9 cellular contexts compared by ENCODE assay signal in genomic region chr22:36344106-36344827, GRCh38. TPM values are rescaled to one million over a fixed set of nuclear protein-coding genes. Genes with fewer than 3 reads are reported as not detected.
DNase-seq lines count a peak whose midpoint lies in the region; ATAC-seq and TF ChIP-seq lines count a peak whose summit lies in the region.
"Had no signal": no experiment of that assay in that cellular context is flagged by ENCODE, and none has a peak within 500 bp of the region (broad histone marks: within the 10 kb centered on the region; RNA-seq: fewer than 3 reads in every experiment).

No MANE protein-coding gene starts in this region.

- no peak overlapping the region for H3K4me3 ChIP-seq in right lobe of liver
- H3K4me3 ChIP-seq in BE2C (ENCODE audit: low read depth, low read length): no peak overlapping the region

- H3K4me3 Mint-ChIP-seq in IgD-negative memory B cell: peak overlapping the region in 1 of 4 donors; percentile 49

- ATAC-seq in right lobe of liver (no peak), GM21786 (IDR thresholded peaks at IDR 0.05; ENCODE audit: unreplicated experiment) (no peak)

- no peaks in the 10 kb centered on the region for H3K36me3 Mint-ChIP-seq in IgD-negative memory B cell

- no peak for TF ChIP-seq POLR2A in right lobe of liver (IDR thresholded peaks at IDR 0.05)

- H3K9me3 Mint-ChIP-seq in IgD-negative memory B cell: no peaks in the 10 kb centered on the region

- intact Hi-C loops in right lobe of liver (cut with DNase I): no loop called here

- H3K27me3 Mint-ChIP-seq in IgD-negative memory B cell: no peaks in the 10 kb centered on the region

- H3K36me3 ChIP-seq in right lobe of liver (peaks cover 0 to 35% (median 14%) of the 10 kb centered on the region in 4 donors), BE2C (peaks cover 37% of the 10 kb centered on the region)

- H3K27ac Mint-ChIP-seq in IgD-negative memory B cell: peak overlapping the region; percentile 52 to 87 (median 76)

- H3K9me3 ChIP-seq in right lobe of liver: no peaks in the 10 kb centered on the region
- H3K9me3 ChIP-seq in BE2C: no peaks in the 10 kb centered on the region

- peaks cover 17 to 32% (median 24%) of the 10 kb centered on the region in 3 donors for H3K4me1 Mint-ChIP-seq in IgD-negative memory B cell

- DNase-seq in activated naive CD4-positive, alpha-beta T cell treated with anti-CD3 and anti-CD28 coated beads, Interleukin-2, amount 50 U/mL, for 16 hours: peak; percentile 66
- DNase-seq in right lobe of liver: no peak
- DNase-seq in stimulated activated CD8-positive, alpha-beta memory T cell treated with anti-CD3 and anti-CD28 coated beads, Interleukin-15, amount 100 ng/mL, for 48 hours (ENCODE audit: low read depth in 2 of 2): peak; percentile 68 to 76
- no peak for DNase-seq in BE2C
- DNase-seq in NCI-H2196 treated with DMSO at 0.1 percent for 48 hours (lab: John Stamatoyannopoulos, UW; ENCODE audit: unreplicated experiment): no peak
- no peak for DNase-seq in occipital lobe (lab: John Stamatoyannopoulos, UW)
- DNase-seq: SHP77 treated with DMSO at 0.1 percent for 48 hours had no signal

- WGBS in right lobe of liver (ENCODE audit: insufficient coverage, low coverage, low lambda C conversion rate, missing lambda C conversion rate): 85% methylated on average over 19 of the region's 23 CpGs

- H3K27me3 ChIP-seq in right lobe of liver (no peaks in the 10 kb centered on the region), BE2C (no peaks in the 10 kb centered on the region)

- no peak for TF ChIP-seq CTCF in right lobe of liver (IDR thresholded peaks at IDR 0.05)
- no peak for TF ChIP-seq CTCF in BE2C (IDR thresholded peaks at IDR 0.05; ENCODE audit: low read depth, low read length)

- peak overlapping the region; percentile 28 to 69 (median 33) for H3K27ac ChIP-seq in right lobe of liver

- peaks cover 0 to 61% (median 12%) of the 10 kb centered on the region in 4 donors for H3K4me1 ChIP-seq in right lobe of liver
- H3K4me1 ChIP-seq in BE2C: no peaks in the 10 kb centered on the region

RNA-seq across cellular contexts. Expression of gene MYH9, which starts 43.5 kb away (rescaled TPM):
- 231 TPM for polyA plus RNA-seq in IgD-negative memory B cell
- total RNA-seq in right lobe of liver: 100 to 1,000 TPM; 168 to 435 (median 222) TPM
- polyA plus RNA-seq in BE2C (2012; ENCODE audit: insufficient read depth, insufficient read length, low read depth): 101 TPM
- total RNA-seq in occipital lobe: 34.6 TPM

Comparison
In these comparisons a context has a peak if more than half of its experiments do, and no peak if none do; other contexts are left out.
1. DNase-seq: peak in activated naive CD4-positive, alpha-beta T cell treated with anti-CD3 and anti-CD28 coated beads, Interleukin-2, amount 50 U/mL, for 16 hours (single experiment) and stimulated activated CD8-positive, alpha-beta memory T cell treated with anti-CD3 and anti-CD28 coated beads, Interleukin-15, amount 100 ng/mL, for 48 hours (2 of 2); none in right lobe of liver (0 of 3), BE2C (single experiment), NCI-H2196 treated with DMSO at 0.1 percent for 48 hours (single experiment) and occipital lobe (single experiment).